ENCODE assay signal across 8 cellular contexts in the genomic region with DNA sequence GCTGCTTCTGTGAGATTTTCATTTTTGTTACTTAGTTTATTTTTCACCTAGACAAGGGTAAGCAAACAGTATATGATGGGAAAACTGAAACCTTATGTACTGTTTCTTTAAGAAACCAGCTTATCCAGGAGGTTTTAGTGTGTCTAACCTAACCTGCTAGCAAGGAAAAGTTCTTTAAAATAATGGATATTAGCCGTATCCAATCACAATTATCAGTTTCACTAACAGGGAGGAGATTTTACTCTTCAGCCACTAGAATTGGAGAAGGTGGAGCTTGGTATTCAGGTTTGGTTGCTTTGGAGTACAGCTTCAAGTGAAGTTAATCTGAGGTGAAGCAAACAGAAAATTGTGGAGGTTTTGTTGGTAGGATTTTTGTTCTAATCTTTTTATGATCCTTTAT. TPM values are rescaled to one million over a fixed set of nuclear protein-coding genes. Genes with fewer than 3 reads are reported as not detected.
DNase-seq lines count a peak whose midpoint lies in the region; ATAC-seq, FAIRE-seq and TF ChIP-seq lines count a peak whose summit lies in the region.

No MANE protein-coding gene starts in this region.

- H2AFZ ChIP-seq in HepG2 (ENCODE audit: low read length), result no peak overlapping the region

- WGBS in HepG2 (ENCODE audit: low lambda C conversion rate), result 0% methylated on average over 1 of the region's 1 CpG
- WGBS in suprapubic skin, result 0% methylated on average over 1 of the region's 1 CpG

- POLR2A ChIA-PET in HepG2 (lab: Yijun Ruan, JAX), result interaction anchor here (1.2 to 1.3 kb wide), 3 partner anchors 10 to 90 kb away, joined by 3 to 17 read pairs (median 4); a partner anchor contains a TSS

- peak overlapping the region; percentile 82 for H3K4me2 ChIP-seq in HepG2 (ENCODE audit: low read depth, low read length)

- peaks cover 98% of the 10 kb centered on the region for H3K79me2 ChIP-seq in HepG2 (ENCODE audit: insufficient read depth, low read length)

- TF ChIP-seq CTCF in HepG2 (CRISPR knock-in tag; IDR thresholded peaks at IDR 0.05), result no peak
- no peak for TF ChIP-seq CTCF in suprapubic skin (IDR thresholded peaks at IDR 0.05)

- H3K4me1 ChIP-seq in HepG2 (ENCODE audit: insufficient read depth, low read length) (peaks cover 82% of the 10 kb centered on the region), suprapubic skin (peaks cover 56% of the 10 kb centered on the region)

- H3K27ac Mint-ChIP-seq in activated T-cell treated with anti-CD3 and anti-CD28 coated beads, Interleukin-2, amount 50 U/mL, for 72 hours, result peak overlapping the region; percentile 83
- no peak overlapping the region for H3K27ac Mint-ChIP-seq in dendritic cell treated with granulocyte-macrophage colony-stimulating factor and Interleukin-4, amounts not matched to agents 40 ng/mL and 50 ng/mL, for 4 days

- peak overlapping the region; percentile 43 for H3K27ac ChIP-seq in HepG2 (ENCODE audit: extremely low read length, insufficient read depth, low read length)
- H3K27ac ChIP-seq in suprapubic skin, result no peak overlapping the region

- DNase-seq in activated T-cell treated with anti-CD3 and anti-CD28 coated beads, Interleukin-2, amount 50 U/mL, for 72 hours, result no peak
- DNase-seq in activated T-cell treated with anti-CD3 and anti-CD28 coated beads, Interleukin-2, amount 50 U/mL, for 48 hours, result no peak
- DNase-seq in MV-4-11 (lab: John Stamatoyannopoulos, UW), result peak; percentile 89
- peak; percentile 93 for DNase-seq in SHP77 treated with DMSO at 0.1 percent for 48 hours (lab: John Stamatoyannopoulos, UW)
- peak; percentile 91 for DNase-seq in HepG2 (ENCODE audit: low spot score)
- DNase-seq in suprapubic skin (ENCODE audit: low spot score in 2 of 2), result no peak

- no peak for TF ChIP-seq RAD21 in HepG2 (CRISPR knock-in tag; IDR thresholded peaks at IDR 0.05)

- TF ChIP-seq POLR2A in HepG2 (IDR thresholded peaks at IDR 0.05; ENCODE audit: insufficient read depth in 1 of 2, low read depth in 2 of 2, low read length in 2 of 2), result no peak
- no peak for TF ChIP-seq POLR2A in suprapubic skin (IDR thresholded peaks at IDR 0.05)

- no TSS peak for BruUV-seq in HepG2 (replicated peaks; lab: Mats Ljungman, UMichigan)

- H3K4me3 ChIP-seq in HepG2 (replicated peaks in 1 of 3; ENCODE audit: insufficient read depth in 1 of 3, low read depth in 2 of 3, low read length in 3 of 3) (peak overlapping the region; percentile 63 to 76 (median 68); a peak in 5 of 6 replicates), suprapubic skin (peak overlapping the region; percentile 37)

- H3K9ac ChIP-seq in HepG2 (ENCODE audit: insufficient read depth, low read depth, low read length), result peak overlapping the region; percentile 77

- H3K9me3 Mint-ChIP-seq in activated T-cell treated with anti-CD3 and anti-CD28 coated beads, Interleukin-2, amount 50 U/mL, for 72 hours, result no peaks in the 10 kb centered on the region
- H3K9me3 Mint-ChIP-seq in dendritic cell treated with granulocyte-macrophage colony-stimulating factor and Interleukin-4, amounts not matched to agents 40 ng/mL and 50 ng/mL, for 4 days, result no peaks in the 10 kb centered on the region

- 0 out of 4 replicates have a peak, but pooled peaks of 1 of the 2 experiments have one; percentile 9 for TF ChIP-seq EP300 in HepG2 (IDR thresholded peaks at IDR 0.05; ENCODE audit: low read depth in 2 of 2, low read length in 2 of 2)
- no peak for TF ChIP-seq EP300 in HepG2 (CRISPR knock-in tag; IDR thresholded peaks at IDR 0.05; ENCODE audit: borderline replicate concordance)
- no peak for TF ChIP-seq EP300 in suprapubic skin (IDR thresholded peaks at IDR 0.05)

- peak; percentile 95 to 97 for ATAC-seq in activated T-cell treated with anti-CD3 and anti-CD28 coated beads, Interleukin-2, amount 50 U/mL, for 72 hours (replicated peaks in 1 of 2)
- ATAC-seq in HG02588 (IDR thresholded peaks at IDR 0.05; ENCODE audit: unreplicated experiment), result peak; percentile 71
- ATAC-seq in HepG2, result peak; percentile 93

- H3K4me1 Mint-ChIP-seq in activated T-cell treated with anti-CD3 and anti-CD28 coated beads, Interleukin-2, amount 50 U/mL, for 72 hours (ENCODE audit: low read depth), result peaks cover 68% of the 10 kb centered on the region
- peaks cover 29% of the 10 kb centered on the region for H3K4me1 Mint-ChIP-seq in dendritic cell treated with granulocyte-macrophage colony-stimulating factor and Interleukin-4, amounts not matched to agents 40 ng/mL and 50 ng/mL, for 4 days (ENCODE audit: low read depth)

- CTCF ChIA-PET in HepG2 (lab: Yijun Ruan, JAX; ENCODE audit: low intra/inter-chr PET ratio, low total read pairs), result no interaction called here

- in situ Hi-C loops in HepG2 (cut with HindIII; ENCODE audit: extremely low pct_ligation_motif_present, low pct_unique_long_range_greater_than_20kb), result loop anchor here (5.0 kb wide), 1 partner anchor 80 kb away; a partner anchor contains a TSS

- H3K27me3 ChIP-seq in HepG2 (ENCODE audit: control insufficient read depth in 1 of 2, insufficient read depth in 2 of 2, low read length in 2 of 2) (no peaks in the 10 kb centered on the region), suprapubic skin (no peaks in the 10 kb centered on the region)

- H3K36me3 ChIP-seq in HepG2 (replicated peaks in 1 of 2; ENCODE audit: control insufficient read depth in 1 of 2, insufficient read depth in 2 of 2, low read length in 2 of 2) (no peaks in the 10 kb centered on the region), suprapubic skin (no peaks in the 10 kb centered on the region)

- peak; percentile 86 for FAIRE-seq in HepG2 (lab: Jason Lieb, UNC)

- peaks cover 41% of the 10 kb centered on the region for H4K20me1 ChIP-seq in HepG2 (ENCODE audit: insufficient read depth, low read length)

- intact Hi-C loops in dendritic cell treated with granulocyte-macrophage colony-stimulating factor and Interleukin-4, amounts not matched to agents 40 ng/mL and 50 ng/mL, for 4 days (cut with micrococcal nuclease), result loop anchor here (5.0 kb wide), 1 partner anchor 95 kb away; no protein-coding TSS in a partner anchor
- intact Hi-C loops in HepG2 (cut with micrococcal nuclease; ENCODE audit: unreplicated experiment), result loop anchor here (5.0 kb wide), 2 partner anchors 80 to 100 kb away; a partner anchor contains a TSS

- H3K36me3 Mint-ChIP-seq in activated T-cell treated with anti-CD3 and anti-CD28 coated beads, Interleukin-2, amount 50 U/mL, for 72 hours (ENCODE audit: insufficient read depth in 2 of 2), result no peaks in the 10 kb centered on the region
- no peaks in the 10 kb centered on the region for H3K36me3 Mint-ChIP-seq in dendritic cell treated with granulocyte-macrophage colony-stimulating factor and Interleukin-4, amounts not matched to agents 40 ng/mL and 50 ng/mL, for 4 days (ENCODE audit: low read depth)

- peak overlapping the region; percentile 85 to 92 for H3K4me3 Mint-ChIP-seq in activated T-cell treated with anti-CD3 and anti-CD28 coated beads, Interleukin-2, amount 50 U/mL, for 72 hours
- H3K4me3 Mint-ChIP-seq in dendritic cell treated with granulocyte-macrophage colony-stimulating factor and Interleukin-4, amounts not matched to agents 40 ng/mL and 50 ng/mL, for 4 days, result peak overlapping the region; percentile 65

- H3K9me3 ChIP-seq in HepG2 (ENCODE audit: low read length) (no peaks in the 10 kb centered on the region), suprapubic skin (no peaks in the 10 kb centered on the region)

- no peaks in the 10 kb centered on the region for H3K27me3 Mint-ChIP-seq in activated T-cell treated with anti-CD3 and anti-CD28 coated beads, Interleukin-2, amount 50 U/mL, for 72 hours (ENCODE audit: low read depth)
- no peaks in the 10 kb centered on the region for H3K27me3 Mint-ChIP-seq in dendritic cell treated with granulocyte-macrophage colony-stimulating factor and Interleukin-4, amounts not matched to agents 40 ng/mL and 50 ng/mL, for 4 days

TF ChIP-seq in HepG2, 621 proteins besides CTCF, POLR2A, EP300 and RAD21 (continues in another document):
- TF ChIP-seq PRPF4 (IDR thresholded peaks at IDR 0.05; ENCODE audit: low read depth, low read length, poor library complexity, severe bottlenecking) (no peak), MAFF (IDR thresholded peaks at IDR 0.05; ENCODE audit: low read depth, low read length) (peak; percentile 42; the same call in 1 of the 2 replicates), CREB1 (IDR thresholded peaks at IDR 0.05) (no peak), CREB1 (CRISPR knock-in tag; IDR thresholded peaks at IDR 0.05) (peak; percentile 77), MAF1 (CRISPR knock-in tag; IDR thresholded peaks at IDR 0.05; ENCODE audit: borderline replicate concordance) (no peak)

RNA-seq across cellular contexts. Expression of a gene that starts 12.8 kb away (rescaled TPM):
- 10 to 100 TPM; 43.9 to 44.1 TPM for total RNA-seq in activated T-cell treated with anti-CD3 and anti-CD28 coated beads, Interleukin-2, amount 50 U/mL, for 72 hours
- 84.2 and 116 TPM in 2 replicates for total RNA-seq in HepG2 (2016; rRNA removed; fragmentation: Illumina TruSeq; extraction: Trizol)
- 163 and 169 TPM in 2 replicates for total RNA-seq in HepG2 (2016; cell fraction: cytosol; rRNA removed; fragmentation: Illumina TruSeq; extraction: Trizol; ENCODE audit: low read depth)
- total RNA-seq in HepG2 (2016; cell fraction: insoluble cytoplasmic fraction; rRNA removed; fragmentation: Illumina TruSeq; extraction: Trizol), result 84.8 and 120 TPM in 2 replicates
- total RNA-seq in HepG2 (2016; cell fraction: membrane; rRNA removed; fragmentation: Illumina TruSeq; extraction: Trizol), result 61.5 and 72.0 TPM in 2 replicates
- total RNA-seq in HepG2 (2016; cell fraction: nucleus; rRNA removed; fragmentation: Illumina TruSeq; extraction: Trizol), result 53.8 and 55.3 TPM in 2 replicates
- polyA plus RNA-seq in HepG2 (2011; rRNA removed), result 107 and 115 TPM in 2 replicates
- polyA plus RNA-seq in HepG2 (2011; cell fraction: cytosol; rRNA removed), result 73.1 and 90.8 TPM in 2 replicates
- polyA plus RNA-seq in HepG2 (2011; cell fraction: nucleus; rRNA removed), result 23.5 and 26.7 TPM in 2 replicates
- 56.0 and 64.2 TPM in 2 replicates for polyA plus RNA-seq in HepG2 (2012)
- polyA plus RNA-seq in HepG2 (2016; cell fraction: cytosol; fragmentation: Illumina TruSeq; extraction: Trizol; ENCODE audit: low read depth), result 14.8 and 17.1 TPM in 2 replicates
- 108 and 110 TPM in 2 replicates for polyA plus RNA-seq in HepG2 (2016; cell fraction: insoluble cytoplasmic fraction; fragmentation: Illumina TruSeq; extraction: Trizol; ENCODE audit: low read depth)
- 27.8 and 29.0 TPM in 2 replicates for polyA plus RNA-seq in HepG2 (2016; cell fraction: membrane; fragmentation: Illumina TruSeq; extraction: Trizol; ENCODE audit: low read depth)
- polyA plus RNA-seq in HepG2 (2016; cell fraction: nucleus; fragmentation: Illumina TruSeq; extraction: Trizol; ENCODE audit: insufficient read depth, low read depth), result 53.6 and 59.5 TPM in 2 replicates
- 52.9 and 70.2 TPM in 2 replicates for polyA minus RNA-seq in HepG2 (2011; rRNA and poly(A)+ RNA removed; ENCODE audit: low replicate concordance)
- 77.0 and 77.7 TPM in 2 replicates for polyA minus RNA-seq in HepG2 (2011; cell fraction: cytosol; rRNA and poly(A)+ RNA removed)
- 80.9 and 83.3 TPM in 2 replicates for polyA minus RNA-seq in HepG2 (2011; cell fraction: nucleus; rRNA and poly(A)+ RNA removed)
- 100 to 1,000 TPM in 1 of 4 donors, 10 to 100 TPM in 3; 47.9 to 107 (median 80.9) TPM for total RNA-seq in suprapubic skin

Comparison
In these comparisons a context has a peak if more than half of its experiments do, and no peak if none do; other contexts are left out.
1. DNase-seq: peak in MV-4-11 (single experiment), SHP77 treated with DMSO at 0.1 percent for 48 hours (single experiment) and HepG2 (single experiment); none in activated T-cell treated with anti-CD3 and anti-CD28 coated beads, Interleukin-2, amount 50 U/mL, for 72 hours (0 of 2), activated T-cell treated with anti-CD3 and anti-CD28 coated beads, Interleukin-2, amount 50 U/mL, for 48 hours (0 of 2) and suprapubic skin (0 of 2).
2. Peak in every context shown above with its lines, with median percentiles within 50 percentile points of each other: ATAC-seq.